In the genomic region with DNA sequence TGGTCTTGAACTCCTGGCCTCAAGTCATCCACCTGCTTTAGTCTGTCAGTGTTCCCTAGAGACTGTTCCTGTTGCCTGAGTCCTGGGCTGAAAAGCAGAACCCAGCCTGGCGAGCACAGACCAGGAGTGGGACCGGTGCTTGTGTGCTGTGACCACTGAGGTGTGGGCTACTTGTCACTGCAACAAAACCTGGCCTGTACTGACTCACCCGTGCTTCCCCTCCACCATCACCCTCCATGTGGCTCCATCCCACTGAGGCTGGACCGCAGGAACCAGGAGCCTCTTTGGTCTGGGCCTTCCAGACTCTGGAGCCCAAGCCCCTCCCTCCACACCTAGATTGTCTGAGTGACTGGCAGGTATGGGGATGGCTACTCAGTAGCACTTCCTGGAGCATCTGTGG, we compare ENCODE assay signal across 1 cellular context.
TF ChIP-seq lines count a peak whose summit lies in the region.

No MANE protein-coding gene starts in this region.

TF ChIP-seq in HepG2, 621 proteins besides CTCF, POLR2A, EP300 and RAD21:
- TF ChIP-seq, protein P1, sequence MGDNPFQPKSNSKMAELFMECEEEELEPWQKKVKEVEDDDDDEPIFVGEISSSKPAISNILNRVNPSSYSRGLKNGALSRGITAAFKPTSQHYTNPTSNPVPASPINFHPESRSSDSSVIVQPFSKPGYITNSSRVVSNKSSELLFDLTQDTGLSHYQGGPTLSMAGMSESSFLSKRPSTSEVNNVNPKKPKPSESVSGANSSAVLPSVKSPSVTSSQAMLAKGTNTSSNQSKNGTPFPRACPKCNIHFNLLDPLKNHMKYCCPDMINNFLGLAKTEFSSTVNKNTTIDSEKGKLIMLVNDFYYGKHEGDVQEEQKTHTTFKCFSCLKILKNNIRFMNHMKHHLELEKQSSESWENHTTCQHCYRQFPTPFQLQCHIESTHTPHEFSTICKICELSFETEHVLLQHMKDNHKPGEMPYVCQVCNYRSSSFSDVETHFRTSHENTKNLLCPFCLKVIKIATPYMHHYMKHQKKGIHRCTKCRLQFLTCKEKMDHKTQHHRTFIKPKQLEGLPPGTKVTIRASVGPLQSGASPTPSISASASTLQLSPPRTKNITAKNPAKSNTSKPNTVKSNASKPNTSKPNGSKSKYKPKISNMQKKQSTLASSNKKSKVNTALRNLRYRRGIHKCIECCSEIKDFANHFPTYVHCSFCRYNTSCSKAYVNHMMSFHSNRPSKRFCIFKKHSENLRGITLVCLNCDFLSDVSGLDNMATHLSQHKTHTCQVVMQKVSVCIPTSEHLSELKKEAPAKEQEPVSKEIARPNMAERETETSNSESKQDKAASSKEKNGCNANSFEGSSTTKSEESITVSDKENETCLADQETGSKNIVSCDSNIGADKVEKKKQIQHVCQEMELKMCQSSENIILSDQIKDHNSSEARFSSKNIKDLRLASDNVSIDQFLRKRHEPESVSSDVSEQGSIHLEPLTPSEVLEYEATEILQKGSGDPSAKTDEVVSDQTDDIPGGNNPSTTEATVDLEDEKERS (CRISPR knock-in tag; IDR thresholded peaks at IDR 0.05) = no peak
- peak; percentile 97 for TF ChIP-seq ZNF12 (CRISPR knock-in tag; IDR thresholded peaks at IDR 0.05)
